In the genomic region with DNA sequence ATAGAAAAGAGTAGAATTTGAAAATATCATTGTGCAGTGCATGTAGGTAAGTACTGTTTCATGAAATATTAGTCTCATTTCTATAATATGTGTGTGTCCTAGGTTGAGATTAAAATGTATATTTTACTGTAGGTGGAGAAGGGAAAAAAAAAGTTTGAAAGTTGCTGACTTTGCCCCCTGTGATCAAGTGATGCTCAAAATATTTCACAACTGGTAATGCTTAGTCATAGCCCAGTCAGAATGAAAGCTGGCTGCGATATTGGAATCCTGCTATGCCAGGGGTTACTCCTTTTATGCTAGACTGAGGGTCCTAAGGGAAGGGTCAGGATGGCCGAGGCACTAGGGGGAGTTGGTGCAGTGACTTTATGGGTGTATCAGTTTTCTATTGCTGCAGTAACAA, we compare ENCODE assay signal across 15 cellular contexts. TPM values are rescaled to one million over a fixed set of nuclear protein-coding genes. Genes with fewer than 3 reads are reported as not detected.
A peak's percentile ranks its signal among the peaks of the same experiment; 100 is the strongest.
DNase-seq lines count a peak whose midpoint lies in the region; ATAC-seq, FAIRE-seq and TF ChIP-seq lines count a peak whose summit lies in the region.
"Had no signal": no experiment of that assay in that cellular context is flagged by ENCODE, and none has a peak within 500 bp of the region (broad histone marks: within the 10 kb centered on the region; RNA-seq: fewer than 3 reads in every experiment).

No MANE protein-coding gene starts in this region.

- WGBS in testis, 2 donors: 75 to 79% methylated on average over 2 of the region's 2 CpGs

- H3K4me3 ChIP-seq in testis: no peak overlapping the region
- H3K4me3 ChIP-seq: SJSA1, thoracic aorta had no signal

- no peaks in the 10 kb centered on the region for H3K4me1 ChIP-seq in testis
- H3K4me1 ChIP-seq: SJSA1 had no signal

- no peak for FAIRE-seq in urothelium cell line (lab: Jason Lieb, UNC)
- FAIRE-seq: islet of Langerhans had no signal

- H3K36me3 ChIP-seq in testis (ENCODE audit: low read depth, missing control alignments): no peaks in the 10 kb centered on the region
- H3K36me3 ChIP-seq: SJSA1, thoracic aorta had no signal

- ATAC-seq in GM21717 (IDR thresholded peaks at IDR 0.05; ENCODE audit: unreplicated experiment): no peak
- ATAC-seq: right cardiac atrium had no signal

- no peak for TF ChIP-seq CTCF in testis (IDR thresholded peaks at IDR 0.05)

- H3K9me3 ChIP-seq in testis: no peaks in the 10 kb centered on the region
- H3K9me3 ChIP-seq: SJSA1, thoracic aorta had no signal

- H3K27ac ChIP-seq in testis: no peak overlapping the region
- H3K27ac ChIP-seq: epithelial cell of prostate, SJSA1, thoracic aorta had no signal

- no peaks in the 10 kb centered on the region for H3K27me3 ChIP-seq in testis
- H3K27me3 ChIP-seq: SJSA1 had no signal

- DNase-seq in SIG-M5 treated with dmso at 0.1 percent for 504 hours (lab: John Stamatoyannopoulos, UW; ENCODE audit: unreplicated experiment): peak; percentile 12
- no peak for DNase-seq in SIG-M5 (lab: John Stamatoyannopoulos, UW)
- peak; percentile 46 for DNase-seq in RPMI7951 (ENCODE audit: low read depth)
- peak; percentile 51 for DNase-seq in fibroblast of gingiva (ENCODE audit: low read depth)
- peak; percentile 19 for DNase-seq in urothelium cell line (ENCODE audit: low spot score)
- DNase-seq in NCI-H2227 treated with DMSO at 0.1 percent for 48 hours (lab: John Stamatoyannopoulos, UW): no peak
- no peak for DNase-seq in testis
- DNase-seq: DMS79 treated with DMSO at 0.1 percent for 48 hours, Karpas-422, right cardiac atrium had no signal

- intact Hi-C loops in testis (cut with DNase I; ENCODE audit: low total_unique reads): no loop called here

- no peak for TF ChIP-seq POLR2A in testis (IDR thresholded peaks at IDR 0.05)

RNA-seq across cellular contexts. Expression of a gene that starts 19.5 kb away (rescaled TPM):
- total RNA-seq in RPMI7951 (2014; rRNA removed; shearing (Covaris generic)): 34.6 and 36.9 TPM in 2 replicates
- total RNA-seq in testis: 10 to 100 TPM; 35.4 to 39.9 TPM
- 138 TPM for polyA plus RNA-seq in testis (ENCODE audit: insufficient read depth, low read depth, low replicate concordance)

Comparison
In these comparisons a context has a peak if more than half of its experiments do, and no peak if none do; other contexts are left out.
1. DNase-seq: peak in SIG-M5 treated with dmso at 0.1 percent for 504 hours (single experiment), RPMI7951 (single experiment), fibroblast of gingiva (single experiment) and urothelium cell line (single experiment); none in SIG-M5 (single experiment), NCI-H2227 treated with DMSO at 0.1 percent for 48 hours (single experiment) and testis (single experiment).